Comparison of ENCODE assay signal across 15 cellular contexts in genomic region chr12:124433147-124433874, GRCh38.
DNase-seq lines count a peak whose midpoint lies in the region; ATAC-seq, FAIRE-seq and TF ChIP-seq lines count a peak whose summit lies in the region.
"Had no signal": no experiment of that assay in that cellular context is flagged by ENCODE, and none has a peak within 500 bp of the region (broad histone marks: within the 10 kb centered on the region; RNA-seq: fewer than 3 reads in every experiment).

No MANE protein-coding gene starts in this region.

- H3K27me3 ChIP-seq in ascending aorta (no peaks in the 10 kb centered on the region), heart left ventricle (no peaks in the 10 kb centered on the region), pancreas (no peaks in the 10 kb centered on the region)

- H3K36me3 ChIP-seq in ascending aorta (peaks cover 25 to 32% of the 10 kb centered on the region in 2 donors), heart left ventricle (peaks cover 0 to 54% (median 33%) of the 10 kb centered on the region in 9 donors), pancreas (peaks cover 0 to 17% (median 0%) of the 10 kb centered on the region in 3 donors)

- FAIRE-seq in pancreas (lab: Jason Lieb, UNC) = no peak

- no peaks in the 10 kb centered on the region for H3K9me3 ChIP-seq in ascending aorta
- H3K9me3 ChIP-seq in heart left ventricle = no peaks in the 10 kb centered on the region
- no peaks in the 10 kb centered on the region for H3K9me3 ChIP-seq in pancreas

- intact Hi-C loops in ascending aorta (cut with DNase I) = no loop called here
- intact Hi-C loops in heart left ventricle (cut with DNase I) = no loop called here
- intact Hi-C loops in pancreas (cut with DNase I) = no loop called here

- no peak overlapping the region for H3K4me3 ChIP-seq in ascending aorta
- H3K4me3 ChIP-seq in heart left ventricle = no peak overlapping the region
- H3K4me3 ChIP-seq in pancreas = no peak overlapping the region

- TF ChIP-seq CTCF in ascending aorta (IDR thresholded peaks at IDR 0.05) (peak in 2 of 3 experiments; percentile 14 to 32), heart left ventricle (IDR thresholded peaks at IDR 0.05) (peak in 4 of 12 donors; percentile 9 to 34 (median 25)), pancreas (IDR thresholded peaks at IDR 0.05) (no peak)

- H3K27ac ChIP-seq in ascending aorta = peak overlapping the region; percentile 65 to 72
- peak overlapping the region in 11 of 12 donors; percentile 32 to 79 (median 61) for H3K27ac ChIP-seq in heart left ventricle
- no peak overlapping the region for H3K27ac ChIP-seq in pancreas
- H3K27ac ChIP-seq: epithelial cell of prostate had no signal

- no peak for TF ChIP-seq POLR2A in heart left ventricle (IDR thresholded peaks at IDR 0.05)

- ATAC-seq in heart left ventricle (peak; percentile 73 to 87 (median 80)), pancreas (peak in 3 of 4 donors; percentile 9 to 27 (median 21)), HG02759 (IDR thresholded peaks at IDR 0.05; ENCODE audit: unreplicated experiment) (no peak)
- ATAC-seq in activated CD4-positive, CD25-positive, alpha-beta regulatory T cell treated with anti-CD3 and anti-CD28 coated beads, Interleukin-2, amount 50 U/mL, for 24 hours = no peak

- DNase-seq in Ammon's horn (ENCODE audit: low spot score) (peak; percentile 76), ascending aorta (ENCODE audit: low spot score in 2 of 2) (peak in 1 of 2 donors; percentile 78), heart left ventricle (peak; percentile 80 to 93 (median 84)), pancreas (no peak), NOMO-1 (lab: John Stamatoyannopoulos, UW; ENCODE audit: unreplicated experiment in 2 of 2) (no peak), NCI-H1436 treated with DMSO at 0.1 percent for 48 hours (lab: John Stamatoyannopoulos, UW) (no peak)
- DNase-seq: ACHN; activated CD4-positive, alpha-beta T cell treated with anti-CD3 and anti-CD28 coated beads, Interleukin-2, amount 10 ng/mL, durations not matched to agents 24 days and 14 days; NCI-H226; nephron progenitor cell; OCI-M1; stimulated activated CD4-positive, alpha-beta T cell treated with anti-CD3 and anti-CD28 coated beads, Interleukin-15, amount 100 ng/mL, for 24 hours had no signal

- 43 to 51% (median 48%) methylated on average over 4 to 22 of the region's 22 CpGs for WGBS in heart left ventricle, 4 donors
- 84 to 87% methylated on average over 22 of the region's 22 CpGs for WGBS in pancreas, 2 donors

- H3K4me1 ChIP-seq in ascending aorta = peaks cover 6 to 14% of the 10 kb centered on the region in 2 donors
- H3K4me1 ChIP-seq in heart left ventricle = peaks cover 9 to 55% (median 38%) of the 10 kb centered on the region in 12 donors
- H3K4me1 ChIP-seq in pancreas = no peaks in the 10 kb centered on the region

Comparison
In these comparisons a context has a peak if more than half of its experiments do, and no peak if none do; other contexts are left out.
1. DNase-seq: peak in Ammon's horn (single experiment) and heart left ventricle (5 of 5); none in pancreas (0 of 6), NOMO-1 (0 of 2) and NCI-H1436 treated with DMSO at 0.1 percent for 48 hours (single experiment).
2. H3K27ac ChIP-seq: peak in ascending aorta (2 of 2) and heart left ventricle (11 of 12); none in pancreas (0 of 4).
3. CTCF ChIP-seq: peak in ascending aorta (2 of 3); none in pancreas (0 of 4).
4. ATAC-seq: peak in heart left ventricle (4 of 4) and pancreas (3 of 4); none in activated CD4-positive, CD25-positive, alpha-beta regulatory T cell treated with anti-CD3 and anti-CD28 coated beads, Interleukin-2, amount 50 U/mL, for 24 hours (0 of 2) and HG02759 (single experiment).